ENCODE assay signal across 14 cellular contexts in genomic region chr12:93317227-93317626, GRCh38.
A peak's percentile ranks its signal among the peaks of the same experiment; 100 is the strongest.
DNase-seq lines count a peak whose midpoint lies in the region; ATAC-seq, FAIRE-seq and TF ChIP-seq lines count a peak whose summit lies in the region.
"Had no signal": no experiment of that assay in that cellular context is flagged by ENCODE, and none has a peak within 500 bp of the region (broad histone marks: within the 10 kb centered on the region; RNA-seq: fewer than 3 reads in every experiment).

No MANE protein-coding gene starts in this region.

- H3K9me3 ChIP-seq in K562 (replicated peaks; ENCODE audit: control insufficient read depth, insufficient read depth, low read depth, low read length), result no peaks in the 10 kb centered on the region
- no peaks in the 10 kb centered on the region for H3K9me3 ChIP-seq in parathyroid adenoma (ENCODE audit: control insufficient read depth, low read length)
- H3K9me3 ChIP-seq in gastrocnemius medialis, result no peaks in the 10 kb centered on the region
- H3K9me3 ChIP-seq: upper lobe of right lung had no signal

- H2AFZ ChIP-seq in K562 (ENCODE audit: low read depth, low read length) (peak overlapping the region; percentile 57), parathyroid adenoma (peak overlapping the region; percentile 57)

- POLR2A ChIA-PET in K562 (lab: Yijun Ruan, JAX) (interaction anchor here (0.5 to 3.1 kb wide), 7 partner anchors 8 to 278 kb away, joined by 3 to 24 read pairs (median 3); no protein-coding TSS in a partner anchor), RWPE1 (lab: Yijun Ruan, JAX; ENCODE audit: low non-redundant PET) (no interaction called here)

- peak; percentile 1; the same call in 1 of the 3 replicates for ATAC-seq in K562
- no peak for ATAC-seq in gastrocnemius medialis
- ATAC-seq in HG03520 (IDR thresholded peaks at IDR 0.05; ENCODE audit: unreplicated experiment), result no peak
- ATAC-seq: upper lobe of right lung had no signal

- in situ Hi-C loops in K562 (cut with MboI), result no loop called here
- in situ Hi-C loops in gastrocnemius medialis (cut with MboI; ENCODE audit: low sequenced_read_pairs in 4 of 4), result no loop called here

- H4K20me1 ChIP-seq in K562 (replicated peaks; ENCODE audit: control insufficient read depth, insufficient read depth, low read length), result no peaks in the 10 kb centered on the region

- H3K27ac ChIP-seq in K562 (ENCODE audit: extremely low read depth, low read depth, low read length) (peak overlapping the region; percentile 96), parathyroid adenoma (no peak overlapping the region), gastrocnemius medialis (no peak overlapping the region), RWPE1 (no peak overlapping the region)
- H3K27ac ChIP-seq: upper lobe of right lung had no signal

- DNase-seq in SKM-1 treated with dmso at 0.1 percent for 144 hours (lab: John Stamatoyannopoulos, UW; ENCODE audit: unreplicated experiment), result peak; percentile 5
- no peak for DNase-seq in SKM-1 (lab: John Stamatoyannopoulos, UW; ENCODE audit: unreplicated experiment)
- DNase-seq in MV-4-11 (lab: John Stamatoyannopoulos, UW), result peak; percentile 21
- DNase-seq in K562 (ENCODE audit: extremely low read depth in 1 of 4, low spot score in 3 of 4), result peak in 2 of 4 experiments; percentile 27 to 67
- no peak for DNase-seq in gastrocnemius medialis
- no peak for DNase-seq in RWPE1 (ENCODE audit: low spot score)
- DNase-seq: activated CD4-positive, alpha-beta T cell treated with anti-CD3 and anti-CD28 coated beads, Interleukin-2, amount 50 U/mL, for 4 hours; caudate nucleus; DMS 273 treated with DMSO at 0.1 percent for 48 hours; NCI-H748 treated with DMSO at 0.1 percent for 48 hours; stimulated activated CD4-positive, alpha-beta T cell treated with anti-CD3 and anti-CD28 coated beads, Interleukin-15, amount 100 ng/mL, for 24 hours; upper lobe of right lung had no signal

- intact Hi-C loops in K562 (cut with micrococcal nuclease), result loop anchor here (5.0 to 10.0 kb wide), 4 partner anchors 75 to 532 kb away; partner anchors contain the start of gene EEA1
- intact Hi-C loops in gastrocnemius medialis (cut with DNase I; ENCODE audit: low total_unique reads), result no loop called here

- no peaks in the 10 kb centered on the region for H3K9me1 ChIP-seq in K562 (ENCODE audit: control insufficient read depth, insufficient read depth, low read length)

- BruUV-seq in K562 (replicated peaks; lab: Mats Ljungman, UMichigan), result no TSS peak

- peak overlapping the region; percentile 98 for H3K4me2 ChIP-seq in K562 (ENCODE audit: insufficient read depth, low read length)
- H3K4me2 ChIP-seq in parathyroid adenoma (ENCODE audit: low read length), result no peak overlapping the region

- TF ChIP-seq RAD21 in K562 (CRISPR knock-in tag; conservative IDR thresholded peaks at IDR 0.05 in 1 of 2, IDR thresholded peaks at IDR 0.05 in 1 of 2), result no peak

- CTCF ChIA-PET in K562 (lab: Yijun Ruan, JAX; ENCODE audit: low intra/inter-chr PET ratio), result no interaction called here
- CTCF ChIA-PET in RWPE1 (lab: Yijun Ruan, JAX), result interaction anchor here (0.5 kb wide), 1 partner anchor 333 kb away, joined by 4 read pairs; no protein-coding TSS in a partner anchor

- TF ChIP-seq POLR2A in K562 (conservative IDR thresholded peaks at IDR 0.05) (no peak), gastrocnemius medialis (IDR thresholded peaks at IDR 0.05) (no peak)

- peaks cover 7% of the 10 kb centered on the region; the same call in 2 of the 3 replicates for H3K79me2 ChIP-seq in K562 (ENCODE audit: control insufficient read depth, insufficient read depth, low read length)
- no peaks in the 10 kb centered on the region for H3K79me2 ChIP-seq in parathyroid adenoma

- 24% methylated on average over 6 of the region's 6 CpGs for WGBS in K562 (ENCODE audit: insufficient coverage, low coverage, missing lambda C conversion rate)

- TF ChIP-seq CTCF in K562 (IDR thresholded peaks at IDR 0.05 in 2 of 3, conservative IDR thresholded peaks at IDR 0.05 in 1 of 3; ENCODE audit: insufficient read depth in 2 of 3, low read depth in 1 of 3, low read length in 3 of 3), result no peak
- no peak for TF ChIP-seq CTCF in parathyroid adenoma (IDR thresholded peaks at IDR 0.05)
- no peak for TF ChIP-seq CTCF in gastrocnemius medialis (IDR thresholded peaks at IDR 0.05 in 4 of 5, conservative IDR thresholded peaks at IDR 0.05 in 1 of 5)
- no peak for TF ChIP-seq CTCF in RWPE1 (conservative IDR thresholded peaks at IDR 0.05; ENCODE audit: low read depth)

- peak; percentile 37 for TF ChIP-seq EP300 in K562 (IDR thresholded peaks at IDR 0.05; ENCODE audit: low read length)

- H3K9ac ChIP-seq in K562 (ENCODE audit: insufficient read depth in 1 of 2, low read depth in 2 of 2, low read length in 2 of 2) (peak overlapping the region in 1 of 2 experiments; percentile 94; a peak in 2 of 4 replicates), parathyroid adenoma (no peak overlapping the region)

- FAIRE-seq in K562 (lab: Jason Lieb, UNC), result peak; percentile 37

- no peak overlapping the region for H3K4me3 ChIP-seq in K562
- no peak overlapping the region for H3K4me3 ChIP-seq in parathyroid adenoma (ENCODE audit: low read depth, low read length)
- H3K4me3 ChIP-seq in gastrocnemius medialis, result no peak overlapping the region
- H3K4me3 ChIP-seq: upper lobe of right lung had no signal

- H3K27me3 ChIP-seq in K562 (ENCODE audit: control insufficient read depth in 2 of 2, insufficient read depth in 2 of 2, low read length in 2 of 2) (no peaks in the 10 kb centered on the region), parathyroid adenoma (ENCODE audit: control insufficient read depth, insufficient read depth, low read length) (no peaks in the 10 kb centered on the region), gastrocnemius medialis (no peaks in the 10 kb centered on the region)
- H3K27me3 ChIP-seq: upper lobe of right lung had no signal

- no peaks in the 10 kb centered on the region for H3K36me3 ChIP-seq in K562 (ENCODE audit: control insufficient read depth, insufficient read depth, low read length)
- no peaks in the 10 kb centered on the region for H3K36me3 ChIP-seq in parathyroid adenoma (ENCODE audit: control insufficient read depth, insufficient read depth, low read length)
- H3K36me3 ChIP-seq in gastrocnemius medialis, result no peaks in the 10 kb centered on the region
- H3K36me3 ChIP-seq: upper lobe of right lung had no signal

- H3K4me1 ChIP-seq in K562 (replicated peaks in 1 of 2; ENCODE audit: control insufficient read depth in 2 of 2, insufficient read depth in 2 of 2, low read length in 2 of 2), result peaks cover 26 to 60% of the 10 kb centered on the region in 2 experiments
- no peaks in the 10 kb centered on the region for H3K4me1 ChIP-seq in parathyroid adenoma
- H3K4me1 ChIP-seq in gastrocnemius medialis, result no peaks in the 10 kb centered on the region
- H3K4me1 ChIP-seq: upper lobe of right lung had no signal

TF ChIP-seq in K562, 482 proteins besides CTCF, POLR2A, EP300 and RAD21 (continues in another document):
- TF ChIP-seq, protein P1, sequence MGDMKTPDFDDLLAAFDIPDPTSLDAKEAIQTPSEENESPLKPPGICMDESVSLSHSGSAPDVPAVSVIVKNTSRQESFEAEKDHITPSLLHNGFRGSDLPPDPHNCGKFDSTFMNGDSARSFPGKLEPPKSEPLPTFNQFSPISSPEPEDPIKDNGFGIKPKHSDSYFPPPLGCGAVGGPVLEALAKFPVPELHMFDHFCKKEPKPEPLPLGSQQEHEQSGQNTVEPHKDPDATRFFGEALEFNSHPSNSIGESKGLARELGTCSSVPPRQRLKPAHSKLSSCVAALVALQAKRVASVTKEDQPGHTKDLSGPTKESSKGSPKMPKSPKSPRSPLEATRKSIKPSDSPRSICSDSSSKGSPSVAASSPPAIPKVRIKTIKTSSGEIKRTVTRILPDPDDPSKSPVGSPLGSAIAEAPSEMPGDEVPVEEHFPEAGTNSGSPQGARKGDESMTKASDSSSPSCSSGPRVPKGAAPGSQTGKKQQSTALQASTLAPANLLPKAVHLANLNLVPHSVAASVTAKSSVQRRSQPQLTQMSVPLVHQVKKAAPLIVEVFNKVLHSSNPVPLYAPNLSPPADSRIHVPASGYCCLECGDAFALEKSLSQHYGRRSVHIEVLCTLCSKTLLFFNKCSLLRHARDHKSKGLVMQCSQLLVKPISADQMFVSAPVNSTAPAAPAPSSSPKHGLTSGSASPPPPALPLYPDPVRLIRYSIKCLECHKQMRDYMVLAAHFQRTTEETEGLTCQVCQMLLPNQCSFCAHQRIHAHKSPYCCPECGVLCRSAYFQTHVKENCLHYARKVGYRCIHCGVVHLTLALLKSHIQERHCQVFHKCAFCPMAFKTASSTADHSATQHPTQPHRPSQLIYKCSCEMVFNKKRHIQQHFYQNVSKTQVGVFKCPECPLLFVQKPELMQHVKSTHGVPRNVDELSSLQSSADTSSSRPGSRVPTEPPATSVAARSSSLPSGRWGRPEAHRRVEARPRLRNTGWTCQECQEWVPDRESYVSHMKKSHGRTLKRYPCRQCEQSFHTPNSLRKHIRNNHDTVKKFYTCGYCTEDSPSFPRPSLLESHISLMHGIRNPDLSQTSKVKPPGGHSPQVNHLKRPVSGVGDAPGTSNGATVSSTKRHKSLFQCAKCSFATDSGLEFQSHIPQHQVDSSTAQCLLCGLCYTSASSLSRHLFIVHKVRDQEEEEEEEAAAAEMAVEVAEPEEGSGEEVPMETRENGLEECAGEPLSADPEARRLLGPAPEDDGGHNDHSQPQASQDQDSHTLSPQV (IDR thresholded peaks at IDR 0.05), result 0 out of 2 replicates have a peak, but pooled peaks have one; percentile 79

Comparison
In these comparisons a context has a peak if more than half of its experiments do, and no peak if none do; other contexts are left out.
1. DNase-seq: peak in SKM-1 treated with dmso at 0.1 percent for 144 hours (single experiment) and MV-4-11 (single experiment); none in SKM-1 (single experiment), gastrocnemius medialis (0 of 2) and RWPE1 (single experiment).